22 cellular contexts compared by ENCODE assay signal in the genomic region with DNA sequence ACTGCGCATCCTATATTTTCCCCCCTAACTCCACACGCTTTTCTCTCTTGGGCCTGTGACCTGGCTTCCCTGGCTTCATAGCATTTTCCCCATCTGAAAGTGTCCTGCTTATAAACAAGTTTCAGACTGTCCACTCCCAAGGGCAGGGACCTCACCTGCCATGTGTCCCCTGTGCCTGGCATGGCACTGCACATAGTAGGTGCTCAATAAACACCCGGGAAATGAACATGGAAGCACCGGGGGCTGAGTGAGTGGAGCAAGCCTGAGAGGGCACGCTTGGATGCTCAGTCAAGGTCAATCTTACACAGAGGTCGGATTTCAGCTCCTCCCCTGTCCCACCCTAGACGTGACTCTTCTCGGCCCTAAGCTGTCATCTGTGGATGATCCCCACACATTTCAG.
DNase-seq lines count a peak whose midpoint lies in the region; ATAC-seq and TF ChIP-seq lines count a peak whose summit lies in the region.
"Had no signal": no experiment of that assay in that cellular context is flagged by ENCODE, and none has a peak within 500 bp of the region (broad histone marks: within the 10 kb centered on the region; RNA-seq: fewer than 3 reads in every experiment).

No MANE protein-coding gene starts in this region.

- H3K14ac ChIP-seq in mesenchymal stem cell (ENCODE audit: low read length in 2 of 2), result peak overlapping the region in 1 of 2 experiments; percentile 2

- peak overlapping the region; percentile 80; the same call in 1 of the 2 replicates for H3K27ac ChIP-seq in PC-3 (ENCODE audit: low read length)
- no peak overlapping the region for H3K27ac ChIP-seq in mesenchymal stem cell (ENCODE audit: low read length, poor library complexity, severe bottlenecking)
- H3K27ac ChIP-seq in psoas muscle, result no peak overlapping the region
- H3K27ac ChIP-seq: adrenal gland, RWPE1 had no signal

- H3K4me1 ChIP-seq in PC-3 (ENCODE audit: insufficient read depth, low read length) (peaks cover 30% of the 10 kb centered on the region), mesenchymal stem cell (ENCODE audit: control insufficient read depth, insufficient read depth, low read depth, low read length) (peaks cover 26% of the 10 kb centered on the region), psoas muscle (peaks cover 38% of the 10 kb centered on the region)

- no peak for ATAC-seq in activated naive CD8-positive, alpha-beta T cell treated with anti-CD3 and anti-CD28 coated beads, Interleukin-2, amount 10 ng/mL, durations not matched to agents 7 days and 5 days (ENCODE audit: low read depth)
- ATAC-seq in PC-3, result no peak
- ATAC-seq in stimulated activated effector memory CD8-positive, alpha-beta T cell treated with anti-CD3 and anti-CD28 coated beads, Interleukin-12 subunit alpha, Interleukin-12 subunit beta, amount 100 ng/mL, for 72 hours, result no peak
- ATAC-seq in psoas muscle, result no peak
- ATAC-seq: activated CD4-positive, CD25-positive, alpha-beta regulatory T cell treated with anti-CD3 and anti-CD28 coated beads, Interleukin-2, amount 50 U/mL, for 24 hours had no signal

- no peak overlapping the region for H3K23ac ChIP-seq in mesenchymal stem cell (ENCODE audit: low read length in 2 of 2)

- no peak overlapping the region for H2BK120ac ChIP-seq in mesenchymal stem cell (ENCODE audit: low read depth, low read length)

- peak overlapping the region; percentile 58 for H3K27ac Mint-ChIP-seq in activated naive CD8-positive, alpha-beta T cell treated with anti-CD3 and anti-CD28 coated beads, Interleukin-2, amount 10 ng/mL, durations not matched to agents 7 days and 5 days
- H3K27ac Mint-ChIP-seq in activated naive CD8-positive, alpha-beta T cell treated with anti-CD3 and anti-CD28 coated beads for 36 hours, result no peak overlapping the region
- H3K27ac Mint-ChIP-seq in stimulated activated effector memory CD8-positive, alpha-beta T cell treated with anti-CD3 and anti-CD28 coated beads, Interleukin-12 subunit alpha, Interleukin-12 subunit beta, amount 100 ng/mL, for 72 hours, result peak overlapping the region; percentile 77
- no peak overlapping the region for H3K27ac Mint-ChIP-seq in activated CD4-positive, alpha-beta memory T cell treated with anti-CD3 and anti-CD28 coated beads for 36 hours

- H3K9me3 Mint-ChIP-seq in activated naive CD8-positive, alpha-beta T cell treated with anti-CD3 and anti-CD28 coated beads, Interleukin-2, amount 10 ng/mL, durations not matched to agents 7 days and 5 days, result no peaks in the 10 kb centered on the region
- no peaks in the 10 kb centered on the region for H3K9me3 Mint-ChIP-seq in activated naive CD8-positive, alpha-beta T cell treated with anti-CD3 and anti-CD28 coated beads for 36 hours
- H3K9me3 Mint-ChIP-seq in stimulated activated effector memory CD8-positive, alpha-beta T cell treated with anti-CD3 and anti-CD28 coated beads, Interleukin-12 subunit alpha, Interleukin-12 subunit beta, amount 100 ng/mL, for 72 hours, result no peaks in the 10 kb centered on the region
- no peaks in the 10 kb centered on the region for H3K9me3 Mint-ChIP-seq in activated CD4-positive, alpha-beta memory T cell treated with anti-CD3 and anti-CD28 coated beads for 36 hours
- H3K9me3 Mint-ChIP-seq: H9 had no signal

- POLR2A ChIA-PET in activated naive CD8-positive, alpha-beta T cell treated with anti-CD3 and anti-CD28 coated beads, Interleukin-2, amount 10 ng/mL, durations not matched to agents 7 days and 5 days (lab: Charles Lee), result no interaction called here
- POLR2A ChIA-PET in PC-3 (lab: Charles Lee; ENCODE audit: unreplicated experiment), result no interaction called here
- POLR2A ChIA-PET in activated CD4-positive, alpha-beta memory T cell treated with anti-CD3 and anti-CD28 coated beads for 36 hours (lab: Charles Lee), result no interaction called here

- no peak overlapping the region for H3K4me3 Mint-ChIP-seq in activated naive CD8-positive, alpha-beta T cell treated with anti-CD3 and anti-CD28 coated beads, Interleukin-2, amount 10 ng/mL, durations not matched to agents 7 days and 5 days
- no peak overlapping the region for H3K4me3 Mint-ChIP-seq in activated naive CD8-positive, alpha-beta T cell treated with anti-CD3 and anti-CD28 coated beads for 36 hours
- no peak overlapping the region for H3K4me3 Mint-ChIP-seq in stimulated activated effector memory CD8-positive, alpha-beta T cell treated with anti-CD3 and anti-CD28 coated beads, Interleukin-12 subunit alpha, Interleukin-12 subunit beta, amount 100 ng/mL, for 72 hours
- H3K4me3 Mint-ChIP-seq in activated CD4-positive, alpha-beta memory T cell treated with anti-CD3 and anti-CD28 coated beads for 36 hours, result no peak overlapping the region
- H3K4me3 Mint-ChIP-seq: H9 had no signal

- H3K4me3 ChIP-seq in PC-3 (ENCODE audit: low read length) (no peak overlapping the region), mesenchymal stem cell (ENCODE audit: insufficient read depth in 1 of 2, low read depth in 1 of 2, low read length in 2 of 2) (no peak overlapping the region), psoas muscle (no peak overlapping the region)
- H3K4me3 ChIP-seq: adrenal gland, coronary artery, sigmoid colon, vagina had no signal

- intact Hi-C loops in PC-3 (cut with micrococcal nuclease) (no loop called here), psoas muscle (cut with DNase I) (loop anchor here in 1 of 2 donors (5.0 kb wide), 1 partner anchor 33 kb away; no protein-coding TSS in a partner anchor)
- intact Hi-C loops in activated CD4-positive, alpha-beta memory T cell treated with anti-CD3 and anti-CD28 coated beads for 36 hours (cut with micrococcal nuclease), result no loop called here

- H2AK5ac ChIP-seq in mesenchymal stem cell (ENCODE audit: low read length, severe bottlenecking), result peak overlapping the region; percentile 33

- peak overlapping the region; percentile 29 to 88 for H2BK12ac ChIP-seq in mesenchymal stem cell (ENCODE audit: low read length in 2 of 2)

- H3K9me2 ChIP-seq in PC-3 (replicated peaks; ENCODE audit: low read length), result no peaks in the 10 kb centered on the region

- peak overlapping the region; percentile 28 for H4K8ac ChIP-seq in mesenchymal stem cell (ENCODE audit: low read length)

- H3K4me2 ChIP-seq in PC-3 (ENCODE audit: low read length), result no peak overlapping the region
- H3K4me2 ChIP-seq in mesenchymal stem cell (ENCODE audit: low read length, poor library complexity, severe bottlenecking), result no peak overlapping the region

- H2BK5ac ChIP-seq in mesenchymal stem cell (ENCODE audit: low read depth, low read length, poor library complexity, severe bottlenecking), result no peak overlapping the region

- peaks cover 5% of the 10 kb centered on the region for H3F3A ChIP-seq in PC-3 (ENCODE audit: low read length, unreplicated experiment)

- H2BK15ac ChIP-seq in mesenchymal stem cell (ENCODE audit: low read depth, poor library complexity, severe bottlenecking), result no peak overlapping the region

- TF ChIP-seq CTCF in PC-3 (conservative IDR thresholded peaks at IDR 0.05; ENCODE audit: low read depth, low read length) (no peak), psoas muscle (IDR thresholded peaks at IDR 0.05) (no peak)

- 71% methylated on average over 8 of the region's 8 CpGs for WGBS in mesenchymal stem cell
- WGBS in psoas muscle, 3 donors, result 68 to 77% (median 71%) methylated on average over 8 of the region's 8 CpGs

- DNase-seq in activated naive CD8-positive, alpha-beta T cell treated with anti-CD3 and anti-CD28 coated beads, Interleukin-2, amount 10 ng/mL, durations not matched to agents 7 days and 5 days, result no peak
- DNase-seq in activated naive CD8-positive, alpha-beta T cell treated with anti-CD3 and anti-CD28 coated beads for 36 hours, result no peak
- DNase-seq in PC-3 (no peak), mesenchymal stem cell (peak; percentile 28), psoas muscle (no peak)
- no peak for DNase-seq in stimulated activated effector memory CD8-positive, alpha-beta T cell treated with anti-CD3 and anti-CD28 coated beads, Interleukin-12 subunit alpha, Interleukin-12 subunit beta, amount 100 ng/mL, for 72 hours (ENCODE audit: low spot score in 2 of 2)
- no peak for DNase-seq in activated CD4-positive, alpha-beta memory T cell treated with anti-CD3 and anti-CD28 coated beads for 36 hours
- DNase-seq: adrenal gland, DMS53, GF-D8, H9, Kasumi-1, kidney glomerular epithelial cell, naive B cell, NCI-H187, NCI-H526, sigmoid colon, T1000 had no signal

- peak overlapping the region; percentile 17 to 64 for H3K4ac ChIP-seq in mesenchymal stem cell (ENCODE audit: low read depth in 1 of 2, low read length in 2 of 2)

- H4K20me1 ChIP-seq in PC-3 (ENCODE audit: low read length), result no peaks in the 10 kb centered on the region

- H3K27me3 ChIP-seq in PC-3 (ENCODE audit: low read length), result no peaks in the 10 kb centered on the region
- H3K27me3 ChIP-seq in mesenchymal stem cell (ENCODE audit: control insufficient read depth in 1 of 2, insufficient read depth in 1 of 2, low read length in 2 of 2), result peaks cover 0 to 3% of the 10 kb centered on the region in 2 experiments
- H3K27me3 ChIP-seq in psoas muscle (ENCODE audit: insufficient read depth in 3 of 3, low read length in 2 of 3), result no peaks in the 10 kb centered on the region
- H3K27me3 ChIP-seq: adrenal gland, sigmoid colon, vagina had no signal

- H3K18ac ChIP-seq in mesenchymal stem cell (ENCODE audit: low read depth in 1 of 2, low read length in 2 of 2), result peak overlapping the region; percentile 53 to 73

- H3K27me3 Mint-ChIP-seq in activated naive CD8-positive, alpha-beta T cell treated with anti-CD3 and anti-CD28 coated beads, Interleukin-2, amount 10 ng/mL, durations not matched to agents 7 days and 5 days, result no peaks in the 10 kb centered on the region
- no peaks in the 10 kb centered on the region for H3K27me3 Mint-ChIP-seq in activated naive CD8-positive, alpha-beta T cell treated with anti-CD3 and anti-CD28 coated beads for 36 hours
- no peaks in the 10 kb centered on the region for H3K27me3 Mint-ChIP-seq in activated CD4-positive, alpha-beta memory T cell treated with anti-CD3 and anti-CD28 coated beads for 36 hours
- H3K27me3 Mint-ChIP-seq: naive B cell had no signal

- peaks cover 21% of the 10 kb centered on the region for H3K4me1 Mint-ChIP-seq in activated naive CD8-positive, alpha-beta T cell treated with anti-CD3 and anti-CD28 coated beads, Interleukin-2, amount 10 ng/mL, durations not matched to agents 7 days and 5 days
- H3K4me1 Mint-ChIP-seq in activated naive CD8-positive, alpha-beta T cell treated with anti-CD3 and anti-CD28 coated beads for 36 hours, result peaks cover 20% of the 10 kb centered on the region
- H3K4me1 Mint-ChIP-seq in stimulated activated effector memory CD8-positive, alpha-beta T cell treated with anti-CD3 and anti-CD28 coated beads, Interleukin-12 subunit alpha, Interleukin-12 subunit beta, amount 100 ng/mL, for 72 hours, result peaks cover 59% of the 10 kb centered on the region
- H3K4me1 Mint-ChIP-seq in activated CD4-positive, alpha-beta memory T cell treated with anti-CD3 and anti-CD28 coated beads for 36 hours (ENCODE audit: low read depth), result peaks cover 54% of the 10 kb centered on the region

- peaks cover 26% of the 10 kb centered on the region for H3K36me3 Mint-ChIP-seq in activated naive CD8-positive, alpha-beta T cell treated with anti-CD3 and anti-CD28 coated beads, Interleukin-2, amount 10 ng/mL, durations not matched to agents 7 days and 5 days
- H3K36me3 Mint-ChIP-seq in activated naive CD8-positive, alpha-beta T cell treated with anti-CD3 and anti-CD28 coated beads for 36 hours, result peaks cover 45% of the 10 kb centered on the region
- H3K36me3 Mint-ChIP-seq in stimulated activated effector memory CD8-positive, alpha-beta T cell treated with anti-CD3 and anti-CD28 coated beads, Interleukin-12 subunit alpha, Interleukin-12 subunit beta, amount 100 ng/mL, for 72 hours, result peaks cover 98% of the 10 kb centered on the region
- H3K36me3 Mint-ChIP-seq in activated CD4-positive, alpha-beta memory T cell treated with anti-CD3 and anti-CD28 coated beads for 36 hours, result peaks cover 52% of the 10 kb centered on the region

- no peak overlapping the region for H2AFZ ChIP-seq in PC-3 (ENCODE audit: low read length)
- no peak overlapping the region for H2AFZ ChIP-seq in mesenchymal stem cell (ENCODE audit: low read depth, low read length)

- no peaks in the 10 kb centered on the region for H3K79me1 ChIP-seq in mesenchymal stem cell (replicated peaks; ENCODE audit: low read length, poor library complexity, severe bottlenecking)

- no TSS peak for BruUV-seq in PC-3 (replicated peaks; lab: Mats Ljungman, UMichigan)

- H3K9me3 ChIP-seq in PC-3 (ENCODE audit: low read length) (no peaks in the 10 kb centered on the region), mesenchymal stem cell (ENCODE audit: control insufficient read depth, low read length) (no peaks in the 10 kb centered on the region), psoas muscle (no peaks in the 10 kb centered on the region)
- H3K9me3 ChIP-seq: adrenal gland, sigmoid colon, vagina had no signal

- peak overlapping the region; percentile 41 for H4K91ac ChIP-seq in mesenchymal stem cell (ENCODE audit: low read length)

- no peaks in the 10 kb centered on the region for H3K79me2 ChIP-seq in PC-3 (ENCODE audit: low read length)

- no peaks in the 10 kb centered on the region for H3K36me3 ChIP-seq in PC-3 (ENCODE audit: low read depth, low read length)
- H3K36me3 ChIP-seq in mesenchymal stem cell (ENCODE audit: control insufficient read depth in 1 of 2, insufficient read depth in 2 of 2, low read depth in 1 of 2, low read length in 2 of 2), result no peaks in the 10 kb centered on the region
- no peaks in the 10 kb centered on the region for H3K36me3 ChIP-seq in psoas muscle (ENCODE audit: insufficient read depth in 1 of 2, low read depth in 1 of 2)
- H3K36me3 ChIP-seq: adrenal gland, sigmoid colon, vagina had no signal

- CTCF ChIA-PET in PC-3 (lab: Charles Lee), result interaction anchor here (0.6 kb wide), 1 partner anchor 11 kb away, joined by 3 read pairs; no protein-coding TSS in a partner anchor
- CTCF ChIA-PET in activated CD4-positive, alpha-beta memory T cell treated with anti-CD3 and anti-CD28 coated beads for 36 hours (lab: Charles Lee), result no interaction called here

- peak overlapping the region; percentile 54; the same call in 1 of the 2 replicates for H3K9ac ChIP-seq in PC-3 (ENCODE audit: low read length)
- no peak overlapping the region for H3K9ac ChIP-seq in mesenchymal stem cell (ENCODE audit: low read length)

Comparison
In these comparisons a context has a peak if more than half of its experiments do, and no peak if none do; other contexts are left out.
1. H3K27ac Mint-ChIP-seq: peak in activated naive CD8-positive, alpha-beta T cell treated with anti-CD3 and anti-CD28 coated beads, Interleukin-2, amount 10 ng/mL, durations not matched to agents 7 days and 5 days (single experiment) and stimulated activated effector memory CD8-positive, alpha-beta T cell treated with anti-CD3 and anti-CD28 coated beads, Interleukin-12 subunit alpha, Interleukin-12 subunit beta, amount 100 ng/mL, for 72 hours (single experiment); none in activated naive CD8-positive, alpha-beta T cell treated with anti-CD3 and anti-CD28 coated beads for 36 hours (single experiment) and activated CD4-positive, alpha-beta memory T cell treated with anti-CD3 and anti-CD28 coated beads for 36 hours (single experiment).